ENCODE assay signal across 20 cellular contexts in genomic region chr3:133880886-133881455, GRCh38. TPM values are rescaled to one million over a fixed set of nuclear protein-coding genes. Genes with fewer than 3 reads are reported as not detected.
"Had no signal": no experiment of that assay in that cellular context is flagged by ENCODE, and none has a peak within 500 bp of the region (broad histone marks: within the 10 kb centered on the region; RNA-seq: fewer than 3 reads in every experiment).

No MANE protein-coding gene starts in this region.

- H3K27me3 ChIP-seq: body of pancreas, left lung, suprapubic skin, tibial nerve had no signal

- H3K27ac Mint-ChIP-seq: activated naive CD4-positive, alpha-beta T cell treated with anti-CD3 and anti-CD28 coated beads for 36 hours; activated naive CD8-positive, alpha-beta T cell treated with anti-CD3 and anti-CD28 coated beads, Interleukin-2, amount 50 U/mL, for 24 hours; naive thymus-derived CD4-positive, alpha-beta T cell; WTC11 had no signal

- H3K27me3 Mint-ChIP-seq: activated naive CD8-positive, alpha-beta T cell treated with anti-CD3 and anti-CD28 coated beads, Interleukin-2, amount 50 U/mL, for 24 hours; stimulated activated naive CD8-positive, alpha-beta T cell treated with anti-CD3 and anti-CD28 coated beads, Interleukin-15, Interleukin-2, amounts not matched to agents 100 ng/mL and 50 ng/mL, for 24 hours had no signal

- H3K27ac ChIP-seq: body of pancreas, left lung, prostate gland, suprapubic skin, tibial nerve had no signal

- H3K36me3 ChIP-seq: left lung, prostate gland, suprapubic skin, tibial nerve had no signal

- H3K4me1 Mint-ChIP-seq: neural crest cell, WTC11 had no signal

- H3K9me3 ChIP-seq: prostate gland, suprapubic skin had no signal

- ATAC-seq: body of pancreas; esophagus mucosa; left lung; naive thymus-derived CD4-positive, alpha-beta T cell; WTC11 had no signal

- DNase-seq: activated effector memory CD4-positive, alpha-beta T cell treated with Interleukin-2 at 50 U/mL for 16 hours; activated naive CD8-positive, alpha-beta T cell treated with anti-CD3 and anti-CD28 coated beads, Interleukin-2, amount 50 U/mL, for 24 hours; activated T-cell treated with anti-CD3 and anti-CD28 coated beads, Interleukin-2, amount 50 U/mL, for 4 hours; anterior cingulate cortex; body of pancreas; foreskin melanocyte; kidney glomerular epithelial cell; left lung; stimulated activated CD4-positive, alpha-beta T cell treated with anti-CD3 and anti-CD28 coated beads, Interleukin-4, amount 100 ng/mL, for 24 hours; T1000 had no signal

- H3K4me1 ChIP-seq: body of pancreas, left lung, prostate gland had no signal

- H3K4me3 ChIP-seq: body of pancreas, left lung, lung, prostate gland, suprapubic skin, tibial nerve had no signal

- H3K4me3 Mint-ChIP-seq: activated naive CD4-positive, alpha-beta T cell treated with anti-CD3 and anti-CD28 coated beads for 36 hours; activated naive CD8-positive, alpha-beta T cell treated with anti-CD3 and anti-CD28 coated beads, Interleukin-2, amount 50 U/mL, for 24 hours; activated T-cell treated with anti-CD3 and anti-CD28 coated beads, Interleukin-2, amount 50 U/mL, for 4 hours; naive thymus-derived CD4-positive, alpha-beta T cell; neural crest cell; stimulated activated naive CD8-positive, alpha-beta T cell treated with anti-CD3 and anti-CD28 coated beads, Interleukin-15, Interleukin-2, amounts not matched to agents 100 ng/mL and 50 ng/mL, for 24 hours; WTC11 had no signal

RNA-seq across cellular contexts. Expression of gene RAB6B, which starts 14.7 kb away (rescaled TPM):
- total RNA-seq: activated naive CD4-positive, alpha-beta T cell treated with anti-CD3 and anti-CD28 coated beads for 36 hours had no signal
